In the genomic region with DNA sequence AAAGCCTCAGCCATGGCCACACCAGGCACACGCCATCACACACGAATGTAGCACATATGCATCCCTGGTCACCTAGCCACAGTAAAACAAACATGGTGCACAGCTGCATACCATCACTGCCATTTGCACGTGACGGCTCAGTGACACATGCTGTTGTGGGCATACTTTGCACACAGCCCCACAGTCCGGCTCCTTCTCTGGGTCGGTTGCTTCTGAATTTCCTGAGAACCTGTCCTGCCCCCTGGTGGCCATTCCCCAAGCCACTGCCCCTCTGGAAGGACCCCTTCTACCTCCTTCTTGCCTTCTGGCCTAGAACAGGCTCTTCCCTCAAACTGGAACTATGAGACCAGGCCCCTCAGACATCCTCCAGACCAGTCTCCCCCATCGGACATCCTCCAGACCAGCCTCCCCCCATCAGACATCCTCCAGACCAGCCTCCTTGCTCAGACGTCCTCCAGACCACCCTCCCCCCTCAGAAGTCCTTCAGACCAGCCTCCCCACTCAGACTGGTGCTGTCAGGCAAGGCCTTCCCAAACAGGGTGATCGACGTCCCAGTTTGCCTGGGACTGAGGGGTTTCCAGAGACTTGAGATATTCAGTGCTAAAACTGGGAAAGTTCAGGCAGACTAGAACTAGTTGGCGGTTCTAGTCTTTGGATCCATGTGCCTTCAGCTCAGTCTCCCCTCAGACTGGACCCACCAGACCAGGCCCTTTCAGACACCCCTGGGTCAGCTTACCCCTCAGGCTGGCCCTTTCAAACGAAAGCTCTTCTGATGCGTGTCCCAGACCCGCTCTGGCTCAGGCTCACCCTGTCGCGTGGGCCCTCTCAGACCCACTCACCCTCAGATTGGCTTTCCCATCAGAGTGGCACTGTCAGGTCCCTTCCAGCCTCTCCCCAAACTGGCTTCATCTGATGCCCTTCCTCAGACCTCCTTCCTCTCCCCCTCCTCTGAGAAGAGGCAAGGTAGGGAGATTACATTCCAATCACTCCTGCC, we compare ENCODE assay signal across 8 cellular contexts. TPM values are rescaled to one million over a fixed set of nuclear protein-coding genes. Genes with fewer than 3 reads are reported as not detected.
DNase-seq lines count a peak whose midpoint lies in the region; ATAC-seq and TF ChIP-seq lines count a peak whose summit lies in the region.

No MANE protein-coding gene starts in this region.

- DNase-seq in NCI-H526 (lab: John Stamatoyannopoulos, UW) (peak; percentile 54 to 82), fibroblast of mammary gland (ENCODE audit: low read depth) (peak; percentile 79), nephron progenitor cell (peak; percentile 82), thoracic aorta (ENCODE audit: low spot score) (no peak), HPDE6-E6E7 (ENCODE audit: extremely low spot score) (no peak)
- DNase-seq in activated CD8-positive, alpha-beta memory T cell treated with anti-CD3 and anti-CD28 coated beads, Interleukin-2, amount 50 U/mL, for 48 hours, result peak; percentile 84

- H3K27ac Mint-ChIP-seq in nephron progenitor cell, result peak overlapping the region; percentile 44

- H3K27me3 Mint-ChIP-seq in nephron progenitor cell (ENCODE audit: low read depth, poor library complexity), result peaks cover 30% of the 10 kb centered on the region

- H3K4me1 Mint-ChIP-seq in nephron progenitor cell, result peaks cover 31% of the 10 kb centered on the region

- H3K4me3 ChIP-seq in fibroblast of mammary gland (ENCODE audit: control insufficient read depth, low read depth, low read length), result no peak overlapping the region
- no peak overlapping the region for H3K4me3 ChIP-seq in thoracic aorta

- H3K36me3 ChIP-seq in thoracic aorta, result no peaks in the 10 kb centered on the region

- no peaks in the 10 kb centered on the region for H3K9me3 ChIP-seq in thoracic aorta

- TF ChIP-seq CTCF in 22Rv1 (IDR thresholded peaks at IDR 0.05) (peak; percentile 89), GM12874 (IDR thresholded peaks at IDR 0.05; ENCODE audit: insufficient read depth, low read depth, low read length) (peak; percentile 74), fibroblast of mammary gland (conservative IDR thresholded peaks at IDR 0.05; ENCODE audit: control insufficient read depth, insufficient read depth, low read depth, low read length) (peak; percentile 73), nephron progenitor cell (IDR thresholded peaks at IDR 0.05) (peak; percentile 69), thoracic aorta (IDR thresholded peaks at IDR 0.05) (peak; percentile 66)

- H3K4me1 ChIP-seq in thoracic aorta (ENCODE audit: control insufficient read depth in 1 of 2, low read depth in 2 of 2), result no peaks in the 10 kb centered on the region

- no peak overlapping the region for H3K4me3 Mint-ChIP-seq in nephron progenitor cell

- H3K36me3 Mint-ChIP-seq in nephron progenitor cell (ENCODE audit: low read depth), result no peaks in the 10 kb centered on the region

- H3K27me3 ChIP-seq in thoracic aorta (replicated peaks; ENCODE audit: insufficient read depth), result no peaks in the 10 kb centered on the region

- ATAC-seq in thoracic aorta (ENCODE audit: insufficient number of reproducible peaks, low FRiP score, low read depth), result no peak

- H3K9me3 Mint-ChIP-seq in nephron progenitor cell, result peaks cover 4% of the 10 kb centered on the region

- H3K27ac ChIP-seq in 22Rv1 (no peak overlapping the region), thoracic aorta (no peak overlapping the region)

RNA-seq across cellular contexts. Expression of a gene that starts 24.3 kb away (rescaled TPM):
- total RNA-seq in thoracic aorta, result not detected

RNA-seq across cellular contexts. Expression of a gene that starts 42.4 kb away (rescaled TPM):
- total RNA-seq in thoracic aorta, result 10 to 100 TPM in 1 of 2 donors, 1 to 10 TPM in 1; 8.7 to 13.7 TPM

Comparison
In these comparisons a context has a peak if more than half of its experiments do, and no peak if none do; other contexts are left out.
1. DNase-seq: peak in NCI-H526 (2 of 2), activated CD8-positive, alpha-beta memory T cell treated with anti-CD3 and anti-CD28 coated beads, Interleukin-2, amount 50 U/mL, for 48 hours (single experiment), fibroblast of mammary gland (single experiment) and nephron progenitor cell (single experiment); none in thoracic aorta (single experiment) and HPDE6-E6E7 (single experiment).
2. Peak in every context shown above with its lines, with median percentiles within 50 percentile points of each other: CTCF ChIP-seq.